In the genomic region with DNA sequence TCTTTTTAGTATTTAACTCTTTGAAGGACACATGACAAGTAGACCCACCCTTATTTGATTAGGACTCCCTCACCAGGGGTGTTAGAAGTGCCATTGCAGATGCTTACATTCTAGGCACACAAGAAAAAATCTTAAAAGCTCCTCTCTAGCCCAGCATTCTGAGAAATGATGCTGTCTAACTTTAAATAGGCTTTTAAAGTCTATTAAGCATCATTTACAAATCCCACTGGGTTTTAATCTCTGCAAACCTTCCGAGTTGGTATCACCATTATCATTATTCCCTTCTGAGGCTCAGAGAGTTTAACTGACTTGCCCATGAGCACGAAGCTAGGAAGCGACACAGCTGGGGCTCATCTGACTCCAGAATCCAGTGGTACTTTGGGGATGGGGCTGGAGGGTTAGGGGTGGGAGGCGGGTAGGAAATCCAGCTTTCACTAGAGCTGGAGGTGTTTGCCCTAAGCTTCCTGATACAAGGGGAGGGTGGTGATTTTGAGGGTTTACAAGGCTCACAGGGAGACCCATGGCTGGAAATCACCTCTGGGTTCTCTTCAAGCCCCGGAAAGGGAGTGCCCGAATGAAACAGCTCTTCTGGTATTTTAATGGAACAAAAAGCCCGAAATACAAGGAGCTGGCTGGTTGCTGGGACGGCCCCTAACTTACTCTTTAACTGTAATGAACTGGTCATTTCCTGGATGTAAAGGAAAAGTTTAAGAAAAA, we compare ENCODE assay signal across 10 cellular contexts.
DNase-seq lines count a peak whose midpoint lies in the region; ATAC-seq and TF ChIP-seq lines count a peak whose summit lies in the region.
"Had no signal": no experiment of that assay in that cellular context is flagged by ENCODE, and none has a peak within 500 bp of the region (broad histone marks: within the 10 kb centered on the region; RNA-seq: fewer than 3 reads in every experiment).

No MANE protein-coding gene starts in this region.

- H3K79me2 ChIP-seq in hepatocyte, result no peaks in the 10 kb centered on the region
- no peaks in the 10 kb centered on the region for H3K79me2 ChIP-seq in smooth muscle cell (ENCODE audit: low read depth)

- H3F3A ChIP-seq in smooth muscle cell (ENCODE audit: low read depth), result no peaks in the 10 kb centered on the region

- H4K20me1 ChIP-seq in hepatocyte (ENCODE audit: insufficient read depth, poor library complexity, severe bottlenecking) (no peaks in the 10 kb centered on the region), smooth muscle cell (ENCODE audit: low read depth) (no peaks in the 10 kb centered on the region)
- H4K20me1 ChIP-seq: BLaER1 had no signal

- peaks cover 2 to 3% of the 10 kb centered on the region in 2 donors for H3K36me3 Mint-ChIP-seq in activated T-cell treated with anti-CD3 and anti-CD28 coated beads, Interleukin-2, amount 50 U/mL, for 72 hours (ENCODE audit: insufficient read depth in 2 of 2)
- H3K36me3 Mint-ChIP-seq in T-helper 1 cell treated with Interleukin-12 subunit alpha and Interleukin-12 subunit beta and Interleukin-4 antibody, amounts not matched to agents 30 μg/mL and 1 μg/mL, for 36 hours (ENCODE audit: low read depth), result peaks cover 11% of the 10 kb centered on the region

- no peak overlapping the region for H3K4me3 ChIP-seq in hepatocyte
- H3K4me3 ChIP-seq in smooth muscle cell, result no peak overlapping the region
- H3K4me3 ChIP-seq in right atrium auricular region, result no peak overlapping the region
- H3K4me3 ChIP-seq: BLaER1 had no signal

- H3K4me1 Mint-ChIP-seq in activated T-cell treated with anti-CD3 and anti-CD28 coated beads, Interleukin-2, amount 50 U/mL, for 72 hours (ENCODE audit: low read depth), result peaks cover 74% of the 10 kb centered on the region
- H3K4me1 Mint-ChIP-seq in T-helper 1 cell treated with Interleukin-12 subunit alpha and Interleukin-12 subunit beta and Interleukin-4 antibody, amounts not matched to agents 30 μg/mL and 1 μg/mL, for 36 hours (ENCODE audit: low read depth), result peaks cover 62% of the 10 kb centered on the region

- H3K4me2 ChIP-seq in hepatocyte (peak overlapping the region; percentile 36), smooth muscle cell (no peak overlapping the region)
- H3K4me2 ChIP-seq: BLaER1 had no signal

- ATAC-seq in activated T-cell treated with anti-CD3 and anti-CD28 coated beads, Interleukin-2, amount 50 U/mL, for 72 hours (replicated peaks in 1 of 2), result peak; percentile 4 to 7

- peak overlapping the region; percentile 26 for H3K27ac ChIP-seq in hepatocyte
- peak overlapping the region; percentile 45 for H3K27ac ChIP-seq in temporal lobe (ENCODE audit: low read depth, low read length)
- no peak overlapping the region for H3K27ac ChIP-seq in smooth muscle cell (ENCODE audit: low read depth)
- H3K27ac ChIP-seq in right atrium auricular region, result no peak overlapping the region

- DNase-seq in activated T-cell treated with anti-CD3 and anti-CD28 coated beads, Interleukin-2, amount 50 U/mL, for 72 hours, result peak in 1 of 2 donors; percentile 31
- no peak for DNase-seq in activated T-cell treated with anti-CD3 and anti-CD28 coated beads for 4 hours
- no peak for DNase-seq in hepatocyte (ENCODE audit: low spot score)
- no peak for DNase-seq in smooth muscle cell (lab: John Stamatoyannopoulos, UW; ENCODE audit: unreplicated experiment)
- DNase-seq in right atrium auricular region (ENCODE audit: low spot score), result no peak
- DNase-seq in DMS 273 (lab: John Stamatoyannopoulos, UW; ENCODE audit: unreplicated experiment), result no peak
- DNase-seq: OCI-M1 had no signal

- whole genome bisulfite sequencing in hepatocyte (ENCODE audit: low lambda C conversion rate, missing lambda C conversion rate), result 46% methylated on average over 8 of the region's 8 CpGs
- WGBS in smooth muscle cell (ENCODE audit: low lambda C conversion rate), result 51% methylated on average over 8 of the region's 8 CpGs

- H3K4me3 Mint-ChIP-seq in activated T-cell treated with anti-CD3 and anti-CD28 coated beads, Interleukin-2, amount 50 U/mL, for 72 hours, result peak overlapping the region; percentile 73 to 84
- H3K4me3 Mint-ChIP-seq in T-helper 1 cell treated with Interleukin-12 subunit alpha and Interleukin-12 subunit beta and Interleukin-4 antibody, amounts not matched to agents 30 μg/mL and 1 μg/mL, for 36 hours, result peak overlapping the region; percentile 41

- H2AFZ ChIP-seq in hepatocyte, result no peak overlapping the region
- no peak overlapping the region for H2AFZ ChIP-seq in smooth muscle cell (ENCODE audit: low read depth)

- peaks cover 32% of the 10 kb centered on the region for H3K4me1 ChIP-seq in hepatocyte (ENCODE audit: insufficient read depth)
- H3K4me1 ChIP-seq in smooth muscle cell (ENCODE audit: low read depth), result peaks cover 15% of the 10 kb centered on the region
- H3K4me1 ChIP-seq in right atrium auricular region, result no peaks in the 10 kb centered on the region

- no peak overlapping the region for H3K9ac ChIP-seq in smooth muscle cell (ENCODE audit: low read depth)
- H3K9ac ChIP-seq: BLaER1 had no signal

- no peaks in the 10 kb centered on the region for H3K27me3 Mint-ChIP-seq in activated T-cell treated with anti-CD3 and anti-CD28 coated beads, Interleukin-2, amount 50 U/mL, for 72 hours (ENCODE audit: low read depth)
- H3K27me3 Mint-ChIP-seq in T-helper 1 cell treated with Interleukin-12 subunit alpha and Interleukin-12 subunit beta and Interleukin-4 antibody, amounts not matched to agents 30 μg/mL and 1 μg/mL, for 36 hours (ENCODE audit: low read depth), result no peaks in the 10 kb centered on the region

- H3K9me3 ChIP-seq in hepatocyte (ENCODE audit: low read depth) (no peaks in the 10 kb centered on the region), smooth muscle cell (replicated peaks; ENCODE audit: low read depth) (no peaks in the 10 kb centered on the region), right atrium auricular region (no peaks in the 10 kb centered on the region)
- H3K9me3 ChIP-seq: BLaER1 had no signal

- no peaks in the 10 kb centered on the region for H3K9me3 Mint-ChIP-seq in activated T-cell treated with anti-CD3 and anti-CD28 coated beads, Interleukin-2, amount 50 U/mL, for 72 hours
- no peaks in the 10 kb centered on the region for H3K9me3 Mint-ChIP-seq in T-helper 1 cell treated with Interleukin-12 subunit alpha and Interleukin-12 subunit beta and Interleukin-4 antibody, amounts not matched to agents 30 μg/mL and 1 μg/mL, for 36 hours

- H3K9me2 ChIP-seq in hepatocyte (replicated peaks; ENCODE audit: insufficient read depth), result no peaks in the 10 kb centered on the region

- H3K36me3 ChIP-seq in hepatocyte (replicated peaks; ENCODE audit: insufficient read depth, low read depth), result no peaks in the 10 kb centered on the region
- no peaks in the 10 kb centered on the region for H3K36me3 ChIP-seq in smooth muscle cell (ENCODE audit: low read depth)
- H3K36me3 ChIP-seq in right atrium auricular region, result no peaks in the 10 kb centered on the region
- H3K36me3 ChIP-seq: BLaER1 had no signal

- TF ChIP-seq CTCF in hepatocyte (IDR thresholded peaks at IDR 0.05; ENCODE audit: poor library complexity), result no peak
- no peak for TF ChIP-seq CTCF in smooth muscle cell (IDR thresholded peaks at IDR 0.05; ENCODE audit: borderline replicate concordance, insufficient read depth, poor library complexity, severe bottlenecking)
- TF ChIP-seq CTCF in right atrium auricular region (IDR thresholded peaks at IDR 0.05), result no peak

- H3K27ac Mint-ChIP-seq in activated T-cell treated with anti-CD3 and anti-CD28 coated beads, Interleukin-2, amount 50 U/mL, for 72 hours, result peak overlapping the region; percentile 14
- H3K27ac Mint-ChIP-seq in T-helper 1 cell treated with Interleukin-12 subunit alpha and Interleukin-12 subunit beta and Interleukin-4 antibody, amounts not matched to agents 30 μg/mL and 1 μg/mL, for 36 hours, result peak overlapping the region; percentile 98

- H3K27me3 ChIP-seq in hepatocyte (no peaks in the 10 kb centered on the region), smooth muscle cell (ENCODE audit: low read depth) (no peaks in the 10 kb centered on the region), right atrium auricular region (no peaks in the 10 kb centered on the region)
- H3K27me3 ChIP-seq: BLaER1 had no signal

Comparison
In these comparisons a context has a peak if more than half of its experiments do, and no peak if none do; other contexts are left out.
1. H3K27ac ChIP-seq: peak in hepatocyte (single experiment) and temporal lobe (single experiment); none in smooth muscle cell (single experiment) and right atrium auricular region (0 of 2).